ENCODE assay signal across 8 cellular contexts in genomic region chr3:100400782-100401673, GRCh38. TPM values are rescaled to one million over a fixed set of nuclear protein-coding genes. Genes with fewer than 3 reads are reported as not detected.
DNase-seq lines count a peak whose midpoint lies in the region; ATAC-seq and TF ChIP-seq lines count a peak whose summit lies in the region.

TSS of gene LNP1 (plus strand) at chr3:100401539. CDS start at chr3:100429730, 28,191 bp downstream.
TSS of gene TOMM70 (minus strand) at chr3:100401089. CDS start at chr3:100400949, 140 bp downstream.

- no peaks in the 10 kb centered on the region for H3K9me2 ChIP-seq in PC-3 (replicated peaks; ENCODE audit: low read length)

- ATAC-seq in GM21717 (IDR thresholded peaks at IDR 0.05; ENCODE audit: unreplicated experiment) (peak; percentile 92), PC-3 (peak; percentile 92)

- H3K27me3 Mint-ChIP-seq in activated T-cell treated with anti-CD3 and anti-CD28 coated beads, Interleukin-2, amount 50 U/mL, for 24 hours = no peaks in the 10 kb centered on the region

- H3K36me3 ChIP-seq in PC-3 (ENCODE audit: low read depth, low read length) (no peaks in the 10 kb centered on the region), esophagus (ENCODE audit: control insufficient read depth in 2 of 2, insufficient read depth in 2 of 2, low read length in 1 of 2) (no peaks in the 10 kb centered on the region), mucosa of rectum (ENCODE audit: control insufficient read depth in 2 of 2, insufficient read depth in 2 of 2, low read length in 2 of 2) (no peaks in the 10 kb centered on the region)

- peaks cover 57% of the 10 kb centered on the region for H3K36me3 Mint-ChIP-seq in activated T-cell treated with anti-CD3 and anti-CD28 coated beads, Interleukin-2, amount 50 U/mL, for 24 hours (ENCODE audit: low read depth)

- H3K4me1 ChIP-seq in PC-3 (ENCODE audit: insufficient read depth, low read length) (peaks cover 30% of the 10 kb centered on the region), esophagus (ENCODE audit: control insufficient read depth in 2 of 2, insufficient read depth in 2 of 2, low read length in 1 of 2) (peaks cover 2 to 3% of the 10 kb centered on the region in 2 donors), mucosa of rectum (ENCODE audit: control insufficient read depth in 2 of 2, insufficient read depth in 2 of 2, low read length in 2 of 2) (peaks cover 15 to 20% of the 10 kb centered on the region in 2 donors)

- peak within 1 kb of the TSS; percentile 91 for H3K4me3 ChIP-seq in Jurkat, Clone E6-1 (ENCODE audit: low read length)
- H3K4me3 ChIP-seq in PC-3 (ENCODE audit: low read length) = peak within 1 kb of the TSS; percentile 94
- peak within 1 kb of the TSS; percentile 90 to 92 for H3K4me3 ChIP-seq in esophagus (ENCODE audit: low read depth in 1 of 2, low read length in 2 of 2)
- peak within 1 kb of the TSS; percentile 100 for H3K4me3 ChIP-seq in mucosa of rectum (ENCODE audit: low read length in 2 of 2)

- H2AFZ ChIP-seq in PC-3 (ENCODE audit: low read length) = peak within 1 kb of the TSS; percentile 78

- H3F3A ChIP-seq in PC-3 (ENCODE audit: low read length, unreplicated experiment) = no peaks in the 10 kb centered on the region

- no TSS peak for BruUV-seq in PC-3 (replicated peaks; lab: Mats Ljungman, UMichigan)

- H3K27ac Mint-ChIP-seq in activated T-cell treated with anti-CD3 and anti-CD28 coated beads, Interleukin-2, amount 50 U/mL, for 24 hours = peak within 1 kb of the TSS; percentile 98

- H4K20me1 ChIP-seq in PC-3 (ENCODE audit: low read length) = peaks cover 33% of the 10 kb centered on the region

- DNase-seq in DMS53 (lab: John Stamatoyannopoulos, UW) = peak; percentile 97
- DNase-seq in Jurkat, Clone E6-1 (ENCODE audit: low read depth, low spot score) = peak; percentile 90
- DNase-seq in PC-3 = peak; percentile 98
- DNase-seq in activated T-cell treated with anti-CD3 and anti-CD28 coated beads, Interleukin-2, amount 50 U/mL, for 24 hours = peak; percentile 97
- peak; percentile 91 to 92 for DNase-seq in stimulated activated CD8-positive, alpha-beta memory T cell treated with anti-CD3 and anti-CD28 coated beads, Interleukin-4, amount 100 ng/mL, for 4 hours (ENCODE audit: low read depth in 2 of 2, low spot score in 1 of 2)

- intact Hi-C loops in PC-3 (cut with micrococcal nuclease) = loop anchor here (1.0 to 5.0 kb wide), 3 partner anchors 24 to 569 kb away; no protein-coding TSS in a partner anchor

- no peaks in the 10 kb centered on the region for H3K9me3 ChIP-seq in PC-3 (ENCODE audit: low read length)
- no peaks in the 10 kb centered on the region for H3K9me3 ChIP-seq in esophagus (ENCODE audit: control insufficient read depth in 2 of 2, insufficient read depth in 1 of 2, low read depth in 1 of 2, low read length in 1 of 2)
- no peaks in the 10 kb centered on the region for H3K9me3 ChIP-seq in mucosa of rectum (ENCODE audit: control insufficient read depth in 2 of 2, low read length in 2 of 2)

- H3K4me2 ChIP-seq in PC-3 (ENCODE audit: low read length) = peak within 1 kb of the TSS; percentile 87

- POLR2A ChIA-PET in PC-3 (lab: Charles Lee; ENCODE audit: unreplicated experiment) = interaction anchor here (0.5 to 1.5 kb wide), 11 partner anchors 9 to 647 kb away, joined by 3 to 13 read pairs (median 4); partner anchors contain the start of gene TMEM45A

- H3K9ac ChIP-seq in PC-3 (ENCODE audit: low read length) (peak within 1 kb of the TSS; percentile 84), mucosa of rectum (ENCODE audit: low read depth in 1 of 2, low read length in 2 of 2) (peak within 1 kb of the TSS; percentile 89 to 94)

- no peaks in the 10 kb centered on the region for H3K9me3 Mint-ChIP-seq in activated T-cell treated with anti-CD3 and anti-CD28 coated beads, Interleukin-2, amount 50 U/mL, for 24 hours

- peak within 1 kb of the TSS; percentile 78 for H3K27ac ChIP-seq in PC-3 (ENCODE audit: low read length)
- peak within 1 kb of the TSS; percentile 92 to 98 for H3K27ac ChIP-seq in esophagus (ENCODE audit: low read depth in 2 of 2, low read length in 1 of 2)
- peak within 1 kb of the TSS; percentile 91 to 92 for H3K27ac ChIP-seq in mucosa of rectum (ENCODE audit: low read depth in 2 of 2, low read length in 2 of 2)

- H3K27me3 ChIP-seq in PC-3 (ENCODE audit: low read length) = no peaks in the 10 kb centered on the region
- no peaks in the 10 kb centered on the region for H3K27me3 ChIP-seq in esophagus (ENCODE audit: control insufficient read depth in 1 of 2, insufficient read depth in 2 of 2, low read length in 2 of 2)
- no peaks in the 10 kb centered on the region for H3K27me3 ChIP-seq in mucosa of rectum (ENCODE audit: control insufficient read depth in 2 of 2, insufficient read depth in 2 of 2, low read length in 2 of 2)

- TF ChIP-seq CTCF in PC-3 (conservative IDR thresholded peaks at IDR 0.05; ENCODE audit: low read depth, low read length) = no peak

- peak within 1 kb of the TSS; percentile 90 for H3K4me3 Mint-ChIP-seq in activated T-cell treated with anti-CD3 and anti-CD28 coated beads, Interleukin-2, amount 50 U/mL, for 24 hours

- H3K79me2 ChIP-seq in PC-3 (ENCODE audit: low read length) = peaks cover 95% of the 10 kb centered on the region

- H3K4me1 Mint-ChIP-seq in activated T-cell treated with anti-CD3 and anti-CD28 coated beads, Interleukin-2, amount 50 U/mL, for 24 hours (ENCODE audit: low read depth) = peaks cover 68% of the 10 kb centered on the region

- CTCF ChIA-PET in PC-3 (lab: Charles Lee) = interaction anchor here (1.0 kb wide), 1 partner anchor 62 kb away, joined by 3 read pairs; no protein-coding TSS in a partner anchor

- WGBS in esophagus, 2 donors = 0% methylated on average over 58 to 64 of the region's 64 CpGs

RNA-seq across cellular contexts. Expression of gene LNP1, which starts in this region (rescaled TPM):
- not detected for polyA plus RNA-seq in Jurkat, Clone E6-1 (2012; ENCODE audit: insufficient read depth, insufficient read length)
- total RNA-seq in PC-3 (2014; rRNA removed) = 5.2 and 6.8 TPM in 2 replicates
- polyA plus RNA-seq in esophagus = under 1 TPM; 0.35 to 0.41 TPM

RNA-seq across cellular contexts. Expression of gene TOMM70, which starts in this region (rescaled TPM):
- polyA plus RNA-seq in Jurkat, Clone E6-1 (2012; ENCODE audit: insufficient read depth, insufficient read length) = 22.5 TPM
- 85.3 and 91.7 TPM in 2 replicates for total RNA-seq in PC-3 (2014; rRNA removed)
- polyA plus RNA-seq in esophagus = 10 to 100 TPM; 11.5 to 21.7 TPM

Comparison
In these comparisons a context has a peak if more than half of its experiments do, and no peak if none do; other contexts are left out.
1. Peak in every context shown above with its lines: DNase-seq, ATAC-seq, H3K4me3 ChIP-seq and H3K27ac ChIP-seq.